In the genomic region with DNA sequence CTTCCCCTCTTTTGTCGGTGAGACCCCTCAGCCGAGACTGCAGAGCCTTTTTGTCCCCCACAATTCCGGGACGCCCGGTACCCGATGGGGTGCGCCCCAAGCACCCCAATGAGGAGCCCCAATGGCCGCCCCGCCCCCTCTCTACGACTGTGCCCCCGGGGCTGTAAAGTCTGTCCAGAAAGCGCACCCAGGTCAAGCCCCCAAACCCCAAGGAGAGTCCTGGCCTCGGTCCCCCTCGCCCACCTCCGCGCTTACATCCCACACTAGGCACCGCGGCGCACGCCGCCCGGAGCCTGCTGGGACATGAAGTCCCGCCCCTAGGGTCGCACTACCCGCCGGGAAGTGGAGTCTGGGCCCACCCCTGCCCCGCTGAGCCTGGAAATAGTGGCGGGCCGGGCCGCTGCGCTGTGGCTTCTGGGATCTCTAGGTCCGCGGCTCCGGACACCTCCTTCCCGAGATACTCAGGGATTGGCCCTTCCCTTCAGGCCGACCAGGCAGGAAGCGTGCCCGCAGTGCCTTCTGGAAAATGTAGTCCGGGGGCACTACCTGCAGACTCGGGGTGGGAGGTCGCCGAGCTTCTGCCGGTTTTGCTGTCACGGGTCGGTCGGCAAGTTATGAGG, we compare ENCODE assay signal across 8 cellular contexts. TPM values are rescaled to one million over a fixed set of nuclear protein-coding genes. Genes with fewer than 3 reads are reported as not detected.
A peak's percentile ranks its signal among the peaks of the same experiment; 100 is the strongest.
DNase-seq lines count a peak whose midpoint lies in the region; ATAC-seq and TF ChIP-seq lines count a peak whose summit lies in the region.

TSS of gene MEN1 (minus strand) at position 281 of the 620 bp plus-strand sequence. CDS start 442 bp downstream, outside the sequence.

- H3K79me2 ChIP-seq in GM23338 (replicated peaks; ENCODE audit: insufficient read depth) (peaks cover 6% of the 10 kb centered on the region; the same call in 1 of the 2 replicates), Loucy (ENCODE audit: insufficient read depth, low read length) (peaks cover 8% of the 10 kb centered on the region)

- H3K9me3 ChIP-seq in Loucy (ENCODE audit: insufficient read depth, low read depth, low read length): no peaks in the 10 kb centered on the region

- H3K4me3 ChIP-seq in GM23338 (peak within 1 kb of the TSS; percentile 83), Loucy (ENCODE audit: low read length, poor library complexity, severe bottlenecking) (peak within 1 kb of the TSS; percentile 94)

- H3K9ac ChIP-seq in Loucy (ENCODE audit: low read depth, low read length, poor library complexity, severe bottlenecking): peak within 1 kb of the TSS; percentile 85

- intact Hi-C loops in natural killer cell (cut with micrococcal nuclease): loop anchor here (5.0 kb wide), 1 partner anchor 68 kb away; the partner anchor contains the start of gene RASGRP2

- peak within 1 kb of the TSS; percentile 30; the same call in 1 of the 2 replicates for H3K27ac ChIP-seq in GM23338 (ENCODE audit: low read depth)

- H3K4me2 ChIP-seq in GM23338: peak within 1 kb of the TSS; percentile 93
- H3K4me2 ChIP-seq in Loucy (ENCODE audit: low read depth, low read length, poor library complexity, severe bottlenecking): peak within 1 kb of the TSS; percentile 96

- ATAC-seq in GM23338 (peak; percentile 97), natural killer cell (peak; percentile 85 to 88 (median 87))

- no peak for TF ChIP-seq CTCF in GM23338 (conservative IDR thresholded peaks at IDR 0.05; ENCODE audit: low read depth in 2 of 2)
- no peak for TF ChIP-seq CTCF in Loucy (conservative IDR thresholded peaks at IDR 0.05; ENCODE audit: low read length)
- no peak for TF ChIP-seq CTCF in natural killer cell (IDR thresholded peaks at IDR 0.05)

- H3K36me3 ChIP-seq in GM23338 (ENCODE audit: insufficient read depth) (no peaks in the 10 kb centered on the region), Loucy (ENCODE audit: insufficient read depth, low read length) (no peaks in the 10 kb centered on the region)

- H3K9me2 ChIP-seq in GM23338 (ENCODE audit: insufficient read depth): no peaks in the 10 kb centered on the region
- no peaks in the 10 kb centered on the region for H3K9me2 ChIP-seq in Loucy (replicated peaks; ENCODE audit: low read depth, low read length)

- H3K27me3 Mint-ChIP-seq in GM23338 (ENCODE audit: insufficient read depth, low read depth, poor library complexity) (peaks cover 13% of the 10 kb centered on the region), natural killer cell (ENCODE audit: low read depth in 2 of 2) (no peaks in the 10 kb centered on the region)

- DNase-seq in DMS53 (lab: John Stamatoyannopoulos, UW): peak; percentile 99
- DNase-seq in GM23338 (ENCODE audit: low spot score): peak; percentile 99
- DNase-seq in SHP77 (lab: John Stamatoyannopoulos, UW): peak; percentile 96 to 97
- DNase-seq in activated T-helper 9 cell treated with anti-CD3 and anti-CD28 coated beads, Interleukin-2, amount 50 U/mL, for 16 hours (ENCODE audit: low read depth): peak; percentile 72
- DNase-seq in fibroblast of peridontal ligament (ENCODE audit: extremely low read depth): peak; percentile 91
- DNase-seq in natural killer cell: peak; percentile 71
- peak; percentile 61 to 85 (median 80) for DNase-seq in stimulated activated naive CD4-positive, alpha-beta T cell (lab: John Stamatoyannopoulos, UW)

- H3K36me3 Mint-ChIP-seq in GM23338 (ENCODE audit: low read depth) (peaks cover 21% of the 10 kb centered on the region), natural killer cell (no peaks in the 10 kb centered on the region)

- H3K27me3 ChIP-seq in GM23338 (ENCODE audit: insufficient read depth) (no peaks in the 10 kb centered on the region), Loucy (ENCODE audit: insufficient read depth, low read length, poor library complexity, severe bottlenecking) (no peaks in the 10 kb centered on the region)

- H3K4me3 Mint-ChIP-seq in GM23338 (peak within 1 kb of the TSS; percentile 92), natural killer cell (peak within 1 kb of the TSS; percentile 96)

- H3K9me3 Mint-ChIP-seq in GM23338: no peaks in the 10 kb centered on the region; the same call in 2 of the 3 replicates
- H3K9me3 Mint-ChIP-seq in natural killer cell: no peaks in the 10 kb centered on the region

- H3K4me1 Mint-ChIP-seq in GM23338 (peaks cover 9% of the 10 kb centered on the region), natural killer cell (peaks cover 17 to 26% of the 10 kb centered on the region in 2 donors)

- peak within 1 kb of the TSS; percentile 89 for H3K27ac Mint-ChIP-seq in GM23338
- peak within 1 kb of the TSS; percentile 95 to 96 for H3K27ac Mint-ChIP-seq in natural killer cell

- H4K20me1 ChIP-seq in GM23338 (replicated peaks; ENCODE audit: insufficient read depth) (0 out of 2 replicates have a peak, but pooled peaks cover 13% of the 10 kb centered on the region), Loucy (ENCODE audit: insufficient read depth, low read length, poor library complexity, severe bottlenecking) (peaks cover 8% of the 10 kb centered on the region)

- H3F3A ChIP-seq in GM23338 (replicated peaks; ENCODE audit: low read depth) (peaks cover 4% of the 10 kb centered on the region; the same call in 1 of the 2 replicates), Loucy (ENCODE audit: low read depth) (no peaks in the 10 kb centered on the region)

- H2AFZ ChIP-seq in GM23338 (peak within 1 kb of the TSS; percentile 78), Loucy (ENCODE audit: low read length) (peak within 1 kb of the TSS; percentile 94)

- H3K4me1 ChIP-seq in GM23338 (ENCODE audit: insufficient read depth) (peaks cover 5% of the 10 kb centered on the region; the same call in 1 of the 2 replicates), Loucy (ENCODE audit: insufficient read depth, low read length, poor library complexity, severe bottlenecking) (peaks cover 13% of the 10 kb centered on the region)

TF ChIP-seq in GM23338, 12 proteins besides CTCF, POLR2A, EP300 and RAD21:
- TF ChIP-seq CREB1 (CRISPR knock-in tag; IDR thresholded peaks at IDR 0.05; ENCODE audit: low read depth) (peak; percentile 55), POLR2AphosphoS5 (IDR thresholded peaks at IDR 0.05; ENCODE audit: low read depth) (peak; percentile 80), STAT1 (IDR thresholded peaks at IDR 0.05; ENCODE audit: unreplicated experiment) (no peak), ETS1 (IDR thresholded peaks at IDR 0.05) (peak; percentile 97)

RNA-seq across cellular contexts. Expression of gene MEN1, which starts in this region (rescaled TPM):
- 38.9 and 45.2 TPM in 2 replicates for total RNA-seq in GM23338 (2014; rRNA removed; shearing (Covaris generic))
- polyA plus RNA-seq in GM23338 (2016; fragmentation: Nextera tagmentation; extraction: Ambion mirVana): 27.2 and 31.6 TPM in 2 replicates
- total RNA-seq in natural killer cell: 10 to 100 TPM; 29.3 to 42.2 (median 32.2) TPM

Comparison
In these comparisons a context has a peak if more than half of its experiments do, and no peak if none do; other contexts are left out.
1. Peak in every context shown above with its lines: DNase-seq, ATAC-seq, H3K4me3 ChIP-seq and H3K27ac ChIP-seq.